In the genomic region with DNA sequence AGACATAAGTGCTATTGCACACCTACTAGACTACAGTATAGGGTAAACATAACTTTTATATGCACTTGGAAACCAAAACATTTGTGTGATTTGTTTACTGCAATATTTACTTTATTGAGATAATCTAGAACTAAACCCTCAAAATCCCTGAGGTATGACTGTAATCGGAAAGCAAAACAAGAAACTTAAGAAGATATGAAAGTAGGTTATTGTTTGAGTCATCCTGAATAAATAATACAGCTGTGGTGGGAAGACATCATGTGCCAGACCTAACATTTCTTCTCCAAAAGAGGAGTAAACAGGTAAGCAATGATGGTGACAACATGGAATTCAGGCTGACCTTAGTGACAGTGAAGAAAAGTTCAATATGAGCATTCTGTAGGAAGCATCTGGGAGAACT, we compare ENCODE assay signal across 24 cellular contexts.
"Had no signal": no experiment of that assay in that cellular context is flagged by ENCODE, and none has a peak within 500 bp of the region (broad histone marks: within the 10 kb centered on the region; RNA-seq: fewer than 3 reads in every experiment).

No MANE protein-coding gene starts in this region.

- H3K27me3 Mint-ChIP-seq: activated B cell treated with CpG ODN at 0.5 μM for 24 hours; activated CD8-positive, alpha-beta T cell treated with anti-CD3 and anti-CD28 coated beads for 36 hours; activated naive CD8-positive, alpha-beta T cell treated with anti-CD3 and anti-CD28 coated beads, Interleukin-2, amount 10 ng/mL, durations not matched to agents 7 days and 5 days had no signal

- H3K9me3 Mint-ChIP-seq: activated B cell treated with CpG ODN at 0.5 μM for 24 hours; activated naive CD8-positive, alpha-beta T cell treated with anti-CD3 and anti-CD28 coated beads, Interleukin-2, amount 10 ng/mL, durations not matched to agents 7 days and 5 days had no signal

- H3K9me3 ChIP-seq: ascending aorta had no signal

- H3K4me1 Mint-ChIP-seq: activated B cell treated with CpG ODN at 0.5 μM for 24 hours; activated naive CD8-positive, alpha-beta T cell treated with anti-CD3 and anti-CD28 coated beads, Interleukin-2, amount 10 ng/mL, durations not matched to agents 7 days and 5 days; brain had no signal

- H3K36me3 ChIP-seq: ascending aorta had no signal

- ATAC-seq: activated CD8-positive, alpha-beta T cell treated with anti-CD3 and anti-CD28 coated beads for 36 hours; activated T-cell treated with anti-CD3 and anti-CD28 coated beads, Interleukin-2, amount 50 U/mL, for 72 hours had no signal

- H3K27ac ChIP-seq: ascending aorta had no signal

- H3K4me3 ChIP-seq: ascending aorta had no signal

- H3K4me3 Mint-ChIP-seq: activated B cell treated with CpG ODN at 0.5 μM for 24 hours; activated CD8-positive, alpha-beta T cell treated with anti-CD3 and anti-CD28 coated beads for 36 hours; activated naive CD8-positive, alpha-beta T cell treated with anti-CD3 and anti-CD28 coated beads, Interleukin-2, amount 10 ng/mL, durations not matched to agents 7 days and 5 days; activated T-cell treated with anti-CD3 and anti-CD28 coated beads, Interleukin-2, amount 50 U/mL, for 72 hours; brain had no signal

- H3K27me3 ChIP-seq: ascending aorta had no signal

- DNase-seq: activated B cell treated with CpG ODN at 0.5 μM for 24 hours; activated CD4-positive, alpha-beta T cell treated with anti-CD3 and anti-CD28 coated beads for 1 hour; activated CD4-positive, alpha-beta T cell treated with anti-CD3 and anti-CD28 coated beads, Interleukin-2, amount 50 U/mL, for 1 hour; activated CD8-positive, alpha-beta memory T cell treated with anti-CD3 and anti-CD28 coated beads, Interleukin-2, amount 50 U/mL, for 4 hours; activated CD8-positive, alpha-beta T cell treated with anti-CD3 and anti-CD28 coated beads for 36 hours; activated gamma-delta T cell treated with Interleukin-2 at 50 U/mL for 16 hours; activated naive CD4-positive, alpha-beta T cell treated with anti-CD3 and anti-CD28 coated beads, Interleukin-2, amount 50 U/mL, for 16 hours; activated naive CD8-positive, alpha-beta T cell treated with anti-CD3 and anti-CD28 coated beads, Interleukin-2, amount 10 ng/mL, durations not matched to agents 7 days and 5 days; activated T-cell treated with anti-CD3 and anti-CD28 coated beads, Interleukin-2, amount 50 U/mL, for 72 hours; amniotic stem cell; cerebellar nuclear complex; MM.1S; NCI-H1105; NCI-H1436; NCI-H1694 treated with DMSO at 0.1 percent for 48 hours; NCI-H2029 treated with DMSO at 0.1 percent for 48 hours; NCI-H446; NCI-H524; SIG-M5; T-helper 2 cell; T1000 had no signal

- H3K27ac Mint-ChIP-seq: activated B cell treated with CpG ODN at 0.5 μM for 24 hours; activated CD8-positive, alpha-beta T cell treated with anti-CD3 and anti-CD28 coated beads for 36 hours; activated naive CD8-positive, alpha-beta T cell treated with anti-CD3 and anti-CD28 coated beads, Interleukin-2, amount 10 ng/mL, durations not matched to agents 7 days and 5 days; activated T-cell treated with anti-CD3 and anti-CD28 coated beads, Interleukin-2, amount 50 U/mL, for 72 hours; activated T-helper 2 cell treated with anti-CD3 and anti-CD28 coated beads, Interferon-gamma antibody, Interleukin-2, Interleukin-4, amounts not matched to agents 10 μg/mL and 5 μg/mL and 100 μg/mL, durations not matched to agents 14 hours and 24 hours and 36 hours; brain had no signal

- H3K4me1 ChIP-seq: ascending aorta had no signal

- H3K36me3 Mint-ChIP-seq: activated naive CD8-positive, alpha-beta T cell treated with anti-CD3 and anti-CD28 coated beads, Interleukin-2, amount 10 ng/mL, durations not matched to agents 7 days and 5 days; brain had no signal
